ENCODE assay signal across 8 cellular contexts in the genomic region with DNA sequence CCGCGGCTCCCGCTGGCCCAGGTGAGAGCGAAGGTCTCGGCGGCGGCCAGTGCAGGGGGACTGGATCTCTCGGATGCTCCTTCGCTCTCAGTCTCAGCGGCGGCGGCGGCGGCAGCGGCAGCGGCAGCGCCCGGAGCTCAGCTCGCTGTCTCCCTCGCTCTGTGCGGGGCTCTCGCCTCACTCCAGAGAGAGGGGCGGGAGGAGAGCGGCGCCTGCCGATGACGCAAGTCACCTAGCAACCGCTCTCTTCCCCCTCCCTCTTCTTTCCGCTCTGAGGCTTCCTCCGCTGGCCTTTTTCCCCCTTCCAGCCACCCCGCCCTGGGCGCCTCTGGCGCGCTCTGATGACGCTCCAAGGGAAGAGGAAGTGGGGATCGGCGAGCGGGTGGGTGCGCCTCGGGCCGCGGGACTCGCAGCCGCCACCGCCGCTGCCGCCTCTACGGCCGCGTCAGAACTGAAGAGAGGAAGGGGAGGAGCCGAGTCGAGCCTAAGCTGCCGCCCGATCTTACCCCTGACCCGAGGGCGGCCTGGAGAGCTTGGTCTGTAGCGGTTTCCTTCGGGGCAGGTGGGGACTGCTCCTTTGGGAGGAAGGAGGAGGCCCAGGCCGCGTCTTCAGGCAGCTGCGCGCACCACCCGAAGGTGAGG. TPM values are rescaled to one million over a fixed set of nuclear protein-coding genes. Genes with fewer than 3 reads are reported as not detected.
DNase-seq lines count a peak whose midpoint lies in the region; ATAC-seq and TF ChIP-seq lines count a peak whose summit lies in the region.

A gene with protein sequence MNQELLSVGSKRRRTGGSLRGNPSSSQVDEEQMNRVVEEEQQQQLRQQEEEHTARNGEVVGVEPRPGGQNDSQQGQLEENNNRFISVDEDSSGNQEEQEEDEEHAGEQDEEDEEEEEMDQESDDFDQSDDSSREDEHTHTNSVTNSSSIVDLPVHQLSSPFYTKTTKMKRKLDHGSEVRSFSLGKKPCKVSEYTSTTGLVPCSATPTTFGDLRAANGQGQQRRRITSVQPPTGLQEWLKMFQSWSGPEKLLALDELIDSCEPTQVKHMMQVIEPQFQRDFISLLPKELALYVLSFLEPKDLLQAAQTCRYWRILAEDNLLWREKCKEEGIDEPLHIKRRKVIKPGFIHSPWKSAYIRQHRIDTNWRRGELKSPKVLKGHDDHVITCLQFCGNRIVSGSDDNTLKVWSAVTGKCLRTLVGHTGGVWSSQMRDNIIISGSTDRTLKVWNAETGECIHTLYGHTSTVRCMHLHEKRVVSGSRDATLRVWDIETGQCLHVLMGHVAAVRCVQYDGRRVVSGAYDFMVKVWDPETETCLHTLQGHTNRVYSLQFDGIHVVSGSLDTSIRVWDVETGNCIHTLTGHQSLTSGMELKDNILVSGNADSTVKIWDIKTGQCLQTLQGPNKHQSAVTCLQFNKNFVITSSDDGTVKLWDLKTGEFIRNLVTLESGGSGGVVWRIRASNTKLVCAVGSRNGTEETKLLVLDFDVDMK (minus strand): TSS at position 190 of the 642 bp plus-strand sequence. CDS start 124,289 bp downstream, outside the sequence.

- intact Hi-C loops in left ventricle myocardium inferior (cut with micrococcal nuclease) (no loop called here), prostate gland (cut with DNase I) (loop anchor here (10.0 kb wide), 1 partner anchor 239 kb away; the partner anchor contains the start of genes ARFIP1 and TIGD4)

- ATAC-seq in HG02884 (IDR thresholded peaks at IDR 0.05; ENCODE audit: unreplicated experiment), result peak; percentile 75

- H3K27ac Mint-ChIP-seq in T-helper 1 cell treated with Interleukin-12 subunit alpha and Interleukin-12 subunit beta and Interleukin-4 antibody, amounts not matched to agents 30 μg/mL and 1 μg/mL, for 36 hours, result peak within 1 kb of the TSS; percentile 100

- peak; percentile 98 for DNase-seq in GM13977 (ENCODE audit: low spot score)
- DNase-seq in NCI-H1694 (lab: John Stamatoyannopoulos, UW), result peak; percentile 93
- peak; percentile 97 for DNase-seq in amniotic stem cell (lab: John Stamatoyannopoulos, UW)
- peak; percentile 99 for DNase-seq in left ventricle myocardium inferior
- peak; percentile 98 for DNase-seq in prostate gland (ENCODE audit: low spot score)

- TF ChIP-seq CTCF in GM13977 (IDR thresholded peaks at IDR 0.05; ENCODE audit: extremely low read depth, insufficient read depth, missing control alignments), result no peak
- no peak for TF ChIP-seq CTCF in left ventricle myocardium inferior (IDR thresholded peaks at IDR 0.05; ENCODE audit: borderline replicate concordance)
- peak in 2 of 4 experiments; percentile 10 to 31 for TF ChIP-seq CTCF in prostate gland (IDR thresholded peaks at IDR 0.05)

- in situ Hi-C loops in GM13977 (cut with MboI; ENCODE audit: low pct_unique_long_range_greater_than_20kb, low sequenced_read_pairs, unreplicated experiment), result no loop called here

- peak; percentile 90 for TF ChIP-seq POLR2A in prostate gland (IDR thresholded peaks at IDR 0.05)

- WGBS in prostate gland, result under 1% methylated on average over 58 of the region's 63 CpGs
- 1% methylated on average over 63 of the region's 63 CpGs for WGBS in urinary bladder

- H3K27ac ChIP-seq in left ventricle myocardium inferior (replicated peaks) (peak within 1 kb of the TSS; percentile 95), prostate gland (peak within 1 kb of the TSS; percentile 80 to 86), urinary bladder (ENCODE audit: low read depth) (peak within 1 kb of the TSS; percentile 95)

- H3K9me3 ChIP-seq in left ventricle myocardium inferior (replicated peaks) (peaks cover 10% of the 10 kb centered on the region), prostate gland (no peaks in the 10 kb centered on the region)

- no peaks in the 10 kb centered on the region for H3K27me3 Mint-ChIP-seq in T-helper 1 cell treated with Interleukin-12 subunit alpha and Interleukin-12 subunit beta and Interleukin-4 antibody, amounts not matched to agents 30 μg/mL and 1 μg/mL, for 36 hours (ENCODE audit: low read depth)

- H3K4me3 Mint-ChIP-seq in T-helper 1 cell treated with Interleukin-12 subunit alpha and Interleukin-12 subunit beta and Interleukin-4 antibody, amounts not matched to agents 30 μg/mL and 1 μg/mL, for 36 hours, result peak within 1 kb of the TSS; percentile 99

- H3K4me1 ChIP-seq in left ventricle myocardium inferior (peaks cover 76% of the 10 kb centered on the region), prostate gland (replicated peaks) (peaks cover 6% of the 10 kb centered on the region), urinary bladder (ENCODE audit: insufficient read depth) (no peaks in the 10 kb centered on the region)

- H3K27me3 ChIP-seq in left ventricle myocardium inferior (ENCODE audit: low read depth), result no peaks in the 10 kb centered on the region
- H3K27me3 ChIP-seq in prostate gland (replicated peaks; ENCODE audit: insufficient read depth), result no peaks in the 10 kb centered on the region

- H3K9me3 Mint-ChIP-seq in T-helper 1 cell treated with Interleukin-12 subunit alpha and Interleukin-12 subunit beta and Interleukin-4 antibody, amounts not matched to agents 30 μg/mL and 1 μg/mL, for 36 hours, result no peaks in the 10 kb centered on the region

- H3K36me3 ChIP-seq in left ventricle myocardium inferior, result peaks cover 13% of the 10 kb centered on the region
- H3K36me3 ChIP-seq in prostate gland, result no peaks in the 10 kb centered on the region
- H3K36me3 ChIP-seq in urinary bladder (ENCODE audit: insufficient read depth), result no peaks in the 10 kb centered on the region

- H3K36me3 Mint-ChIP-seq in T-helper 1 cell treated with Interleukin-12 subunit alpha and Interleukin-12 subunit beta and Interleukin-4 antibody, amounts not matched to agents 30 μg/mL and 1 μg/mL, for 36 hours (ENCODE audit: low read depth), result peaks cover 36% of the 10 kb centered on the region

- H3K4me3 ChIP-seq in left ventricle myocardium inferior, result peak within 1 kb of the TSS; percentile 99
- peak within 1 kb of the TSS; percentile 84 to 87 for H3K4me3 ChIP-seq in prostate gland
- H3K4me3 ChIP-seq in urinary bladder (ENCODE audit: low read depth, low read length), result peak within 1 kb of the TSS; percentile 98

- H3K4me1 Mint-ChIP-seq in T-helper 1 cell treated with Interleukin-12 subunit alpha and Interleukin-12 subunit beta and Interleukin-4 antibody, amounts not matched to agents 30 μg/mL and 1 μg/mL, for 36 hours (ENCODE audit: low read depth), result peaks cover 52% of the 10 kb centered on the region

RNA-seq across cellular contexts. Expression of the gene that starts here (rescaled TPM):
- total RNA-seq in left ventricle myocardium inferior (56.7 TPM), prostate gland (10 to 100 TPM; 21.8 to 24.9 TPM), urinary bladder (101 TPM)
- 7.9 TPM for polyA plus RNA-seq in urinary bladder

Comparison
In these comparisons a context has a peak if more than half of its experiments do, and no peak if none do; other contexts are left out.
1. Peak in every context shown above with its lines: DNase-seq, ATAC-seq, H3K4me3 ChIP-seq and H3K27ac ChIP-seq.